25 cellular contexts compared by ENCODE assay signal in the genomic region with DNA sequence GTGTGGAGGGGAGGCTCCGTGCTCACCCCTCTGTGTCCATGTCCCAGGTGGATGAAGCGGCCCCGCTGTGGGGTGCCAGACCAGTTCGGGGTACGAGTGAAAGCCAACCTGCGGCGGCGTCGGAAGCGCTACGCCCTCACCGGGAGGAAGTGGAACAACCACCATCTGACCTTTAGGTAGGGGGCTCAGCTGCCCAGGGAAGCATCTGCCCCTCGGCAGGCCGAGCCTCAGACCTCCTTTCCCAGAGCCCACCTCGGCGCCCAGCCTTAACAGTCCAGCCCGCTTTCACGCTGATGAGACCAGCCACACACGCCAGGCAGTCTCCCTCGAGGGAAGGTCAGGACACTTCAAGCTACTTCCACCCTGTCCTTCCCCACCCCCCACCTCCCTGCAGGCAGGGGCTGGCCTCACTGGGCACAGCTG.
"Had no signal": no experiment of that assay in that cellular context is flagged by ENCODE, and none has a peak within 500 bp of the region (broad histone marks: within the 10 kb centered on the region; RNA-seq: fewer than 3 reads in every experiment).

No MANE protein-coding gene starts in this region.

- ATAC-seq: esophagus mucosa; gastrocnemius medialis; left lung; mucosa of descending colon; natural killer cell treated with Interleukin-12 subunit alpha and Interleukin-12 subunit beta and Interleukin-15 and Interleukin-18, amount 100 ng/mL, for 72 hours; right cardiac atrium; stimulated activated naive CD8-positive, alpha-beta T cell treated with anti-CD3 and anti-CD28 coated beads, Interleukin-15, amount 100 ng/mL, for 72 hours had no signal

- H3K27me3 ChIP-seq: colonic mucosa, gastrocnemius medialis, left lung, spleen, suprapubic skin, transverse colon, vagina had no signal

- H3K4me3 ChIP-seq: colonic mucosa, gastrocnemius medialis, left lung, mucosa of descending colon, prostate gland, skin epidermis, spleen, suprapubic skin, transverse colon, vagina had no signal

- DNase-seq: colonic mucosa; effector CD8-positive, alpha-beta T cell; endodermal cell; foreskin fibroblast; gastrocnemius medialis; head of caudate nucleus; kidney; mesenchymal stem cell; naive B cell; right cardiac atrium; spleen; stimulated activated CD4-positive, alpha-beta T cell treated with anti-CD3 and anti-CD28 coated beads, Interleukin-4, amount 100 ng/mL, for 1 hour; stimulated activated CD8-positive, alpha-beta memory T cell treated with anti-CD3 and anti-CD28 coated beads, Interleukin-4, amount 100 ng/mL, for 48 hours; stimulated activated naive CD4-positive, alpha-beta T cell; stimulated activated naive CD8-positive, alpha-beta T cell treated with anti-CD3 and anti-CD28 coated beads, Interleukin-15, amount 100 ng/mL, for 72 hours; transverse colon had no signal

- H3K4me1 ChIP-seq: colonic mucosa, prostate gland, suprapubic skin, transverse colon, vagina had no signal

- H3K27ac ChIP-seq: colonic mucosa, epithelial cell of prostate, gastrocnemius medialis, left lung, prostate gland, skin epidermis, suprapubic skin, transverse colon, vagina had no signal

- H3K9me3 ChIP-seq: colonic mucosa, gastrocnemius medialis, left lung, mucosa of descending colon, prostate gland, spleen, suprapubic skin, transverse colon, vagina had no signal

- H3K36me3 ChIP-seq: prostate gland, vagina had no signal
